8 cellular contexts compared by ENCODE assay signal in the genomic region with DNA sequence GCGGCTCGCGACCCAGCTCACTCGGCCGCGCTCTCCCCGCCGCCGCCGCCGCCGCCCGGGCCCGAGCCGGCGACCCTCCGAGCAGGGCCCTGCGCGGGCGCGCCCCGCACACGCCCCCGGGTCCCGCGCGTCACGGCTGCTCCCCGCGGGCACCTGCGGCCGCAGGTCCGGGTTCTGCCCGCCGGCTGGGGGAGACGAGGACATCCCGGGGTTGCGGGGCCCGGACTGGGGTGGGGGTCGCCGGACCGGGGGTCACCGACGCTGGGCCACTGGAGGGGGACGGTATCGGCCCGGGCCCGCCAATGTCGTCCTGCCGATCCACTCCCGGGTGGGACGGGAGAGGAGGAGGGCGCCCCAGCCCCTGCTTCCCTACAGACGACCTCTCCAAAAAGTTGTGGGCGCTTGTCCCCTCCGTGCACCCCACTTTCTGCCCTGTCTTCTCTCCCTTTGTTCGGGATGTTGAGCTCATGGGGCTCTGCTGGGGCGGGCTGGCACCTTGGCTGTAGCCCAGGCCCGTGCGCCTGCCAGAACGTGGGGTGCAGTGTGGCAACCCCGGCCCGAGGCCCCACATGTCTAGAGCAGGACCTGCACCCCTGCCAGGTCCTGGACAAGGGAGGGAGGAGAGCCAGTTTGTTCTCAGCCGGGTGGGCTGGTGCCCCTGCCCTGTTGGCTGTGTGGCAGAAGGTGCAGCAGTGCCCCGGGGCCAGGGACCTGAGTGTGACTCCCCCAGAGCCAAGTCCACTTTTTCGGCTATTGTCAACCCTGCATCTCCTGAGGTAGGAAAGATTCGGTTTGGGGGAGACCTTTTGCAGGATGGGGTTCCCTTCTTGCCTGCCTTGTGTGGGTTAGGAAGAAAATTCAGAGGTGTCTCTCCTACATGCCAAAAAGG. TPM values are rescaled to one million over a fixed set of nuclear protein-coding genes. Genes with fewer than 3 reads are reported as not detected.
DNase-seq lines count a peak whose midpoint lies in the region; ATAC-seq and TF ChIP-seq lines count a peak whose summit lies in the region.

No MANE protein-coding gene starts in this region.

- H3K36me3 Mint-ChIP-seq in Caco-2 (ENCODE audit: insufficient read depth, unreplicated experiment), result no peaks in the 10 kb centered on the region

- in situ Hi-C loops in astrocyte of the cerebellum (cut with HindIII; ENCODE audit: low sequenced_read_pairs), result no loop called here

- TF ChIP-seq CTCF in Caco-2 (IDR thresholded peaks at IDR 0.05; ENCODE audit: insufficient read depth in 1 of 2, low read depth in 1 of 2, low read length in 1 of 2, severe bottlenecking in 1 of 2, unreplicated experiment in 1 of 2) (no peak), astrocyte of the cerebellum (IDR thresholded peaks at IDR 0.05; ENCODE audit: low read depth, low read length, missing control alignments) (no peak), testis (IDR thresholded peaks at IDR 0.05) (no peak)

- DNase-seq in Caco-2, result no peak
- DNase-seq in astrocyte of the cerebellum (ENCODE audit: low read depth), result no peak
- no peak for DNase-seq in testis
- no peak for DNase-seq in KG1 (lab: John Stamatoyannopoulos, UW)

- H3K9me3 ChIP-seq in Caco-2 (no peaks in the 10 kb centered on the region), HUES6 (ENCODE audit: control insufficient read depth, insufficient read depth, low read depth, low read length) (no peaks in the 10 kb centered on the region), testis (no peaks in the 10 kb centered on the region)

- no peaks in the 10 kb centered on the region for H3K27me3 Mint-ChIP-seq in Caco-2 (ENCODE audit: insufficient read depth, unreplicated experiment)

- no peaks in the 10 kb centered on the region for H3K27me3 ChIP-seq in Caco-2 (replicated peaks; ENCODE audit: control insufficient read depth, insufficient read depth, low read length)
- peaks cover 8% of the 10 kb centered on the region for H3K27me3 ChIP-seq in HUES6 (ENCODE audit: control insufficient read depth, insufficient read depth, low read length)
- H3K27me3 ChIP-seq in layer of hippocampus (ENCODE audit: control insufficient read depth, insufficient read depth, low read length), result no peaks in the 10 kb centered on the region
- H3K27me3 ChIP-seq in testis, result no peaks in the 10 kb centered on the region

- H3K27ac ChIP-seq in HUES6 (ENCODE audit: low read depth, low read length) (no peak overlapping the region), layer of hippocampus (ENCODE audit: low read depth, low read length) (peak overlapping the region; percentile 39), testis (peak overlapping the region in 1 of 2 donors; percentile 24)

- intact Hi-C loops in Caco-2 (cut with micrococcal nuclease; ENCODE audit: unreplicated experiment), result no loop called here
- intact Hi-C loops in testis (cut with DNase I; ENCODE audit: low total_unique reads), result no loop called here

- H3K4me3 ChIP-seq in Caco-2 (ENCODE audit: low read depth, low read length), result peak overlapping the region; percentile 72
- peak overlapping the region; percentile 80 for H3K4me3 ChIP-seq in HUES6 (ENCODE audit: low read depth, low read length)
- peak overlapping the region; percentile 59 for H3K4me3 ChIP-seq in astrocyte of the cerebellum (ENCODE audit: low read depth, low read length)
- H3K4me3 ChIP-seq in testis, result peak overlapping the region; percentile 55 to 67

- peak overlapping the region; percentile 78 for H3K4me3 Mint-ChIP-seq in Caco-2 (ENCODE audit: unreplicated experiment)

- H3K9me3 Mint-ChIP-seq in Caco-2 (ENCODE audit: unreplicated experiment), result no peaks in the 10 kb centered on the region

- peaks cover 45% of the 10 kb centered on the region for H3K4me1 ChIP-seq in Caco-2
- peaks cover 59% of the 10 kb centered on the region for H3K4me1 ChIP-seq in HUES6 (ENCODE audit: control insufficient read depth, insufficient read depth, low read length)
- H3K4me1 ChIP-seq in testis, result peaks cover 19% of the 10 kb centered on the region

- H3K36me3 ChIP-seq in Caco-2 (ENCODE audit: control insufficient read depth, insufficient read depth, low read length) (no peaks in the 10 kb centered on the region), HUES6 (ENCODE audit: control insufficient read depth, insufficient read depth, low read length) (no peaks in the 10 kb centered on the region), testis (ENCODE audit: low read depth, missing control alignments) (no peaks in the 10 kb centered on the region)

- no peak overlapping the region for H3K27ac Mint-ChIP-seq in Caco-2 (ENCODE audit: unreplicated experiment)

- 0 to 3% methylated on average over 13 to 57 of the region's 67 CpGs for WGBS in testis, 2 donors

- BruUV-seq in Caco-2 (replicated peaks; lab: Mats Ljungman, UMichigan), result no TSS peak

- TF ChIP-seq POLR2A in testis (IDR thresholded peaks at IDR 0.05), result no peak

- CTCF ChIA-PET in Caco-2 (lab: Charles Lee), result no interaction called here

- ATAC-seq in GM18873 (IDR thresholded peaks at IDR 0.05; ENCODE audit: low FRiP score, unreplicated experiment) (no peak), GM21360 (IDR thresholded peaks at IDR 0.05; ENCODE audit: unreplicated experiment) (no peak)

- H3K9ac ChIP-seq in HUES6 (ENCODE audit: low read length), result peak overlapping the region; percentile 60

- POLR2A ChIA-PET in Caco-2 (lab: Charles Lee), result no interaction called here

- peaks cover 32% of the 10 kb centered on the region for H3K4me1 Mint-ChIP-seq in Caco-2 (ENCODE audit: low read depth, unreplicated experiment)

RNA-seq across cellular contexts. Expression of a gene that starts 40.2 kb away (rescaled TPM):
- total RNA-seq in Caco-2 (2022) (29.5 and 33.2 TPM in 2 replicates), testis (10 to 100 TPM; 13.8 to 21.5 TPM)
- polyA plus RNA-seq in testis (ENCODE audit: insufficient read depth, low read depth, low replicate concordance), result 5.6 TPM

RNA-seq across cellular contexts. Expression of a gene that starts 42.6 kb away (rescaled TPM):
- total RNA-seq in Caco-2 (2022) (20.8 and 23.4 TPM in 2 replicates), testis (10 to 100 TPM; 61.2 to 81.5 TPM)
- 20.8 TPM for polyA plus RNA-seq in testis (ENCODE audit: insufficient read depth, low read depth, low replicate concordance)
